ENCODE assay signal across 2 cellular contexts in genomic region chr11:4636136-4636535, GRCh38.
TF ChIP-seq lines count a peak whose summit lies in the region.

No MANE protein-coding gene starts in this region.

TF ChIP-seq in GM23338, 12 proteins besides CTCF, POLR2A, EP300 and RAD21:
- TF ChIP-seq, protein P1, sequence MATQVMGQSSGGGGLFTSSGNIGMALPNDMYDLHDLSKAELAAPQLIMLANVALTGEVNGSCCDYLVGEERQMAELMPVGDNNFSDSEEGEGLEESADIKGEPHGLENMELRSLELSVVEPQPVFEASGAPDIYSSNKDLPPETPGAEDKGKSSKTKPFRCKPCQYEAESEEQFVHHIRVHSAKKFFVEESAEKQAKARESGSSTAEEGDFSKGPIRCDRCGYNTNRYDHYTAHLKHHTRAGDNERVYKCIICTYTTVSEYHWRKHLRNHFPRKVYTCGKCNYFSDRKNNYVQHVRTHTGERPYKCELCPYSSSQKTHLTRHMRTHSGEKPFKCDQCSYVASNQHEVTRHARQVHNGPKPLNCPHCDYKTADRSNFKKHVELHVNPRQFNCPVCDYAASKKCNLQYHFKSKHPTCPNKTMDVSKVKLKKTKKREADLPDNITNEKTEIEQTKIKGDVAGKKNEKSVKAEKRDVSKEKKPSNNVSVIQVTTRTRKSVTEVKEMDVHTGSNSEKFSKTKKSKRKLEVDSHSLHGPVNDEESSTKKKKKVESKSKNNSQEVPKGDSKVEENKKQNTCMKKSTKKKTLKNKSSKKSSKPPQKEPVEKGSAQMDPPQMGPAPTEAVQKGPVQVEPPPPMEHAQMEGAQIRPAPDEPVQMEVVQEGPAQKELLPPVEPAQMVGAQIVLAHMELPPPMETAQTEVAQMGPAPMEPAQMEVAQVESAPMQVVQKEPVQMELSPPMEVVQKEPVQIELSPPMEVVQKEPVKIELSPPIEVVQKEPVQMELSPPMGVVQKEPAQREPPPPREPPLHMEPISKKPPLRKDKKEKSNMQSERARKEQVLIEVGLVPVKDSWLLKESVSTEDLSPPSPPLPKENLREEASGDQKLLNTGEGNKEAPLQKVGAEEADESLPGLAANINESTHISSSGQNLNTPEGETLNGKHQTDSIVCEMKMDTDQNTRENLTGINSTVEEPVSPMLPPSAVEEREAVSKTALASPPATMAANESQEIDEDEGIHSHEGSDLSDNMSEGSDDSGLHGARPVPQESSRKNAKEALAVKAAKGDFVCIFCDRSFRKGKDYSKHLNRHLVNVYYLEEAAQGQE (IDR thresholded peaks at IDR 0.05; ENCODE audit: unreplicated experiment), result no peak
- no peak for TF ChIP-seq NANOG (IDR thresholded peaks at IDR 0.05; ENCODE audit: borderline replicate concordance)
- TF ChIP-seq EZH2 (IDR thresholded peaks at IDR 0.05; ENCODE audit: low read depth, unreplicated experiment), result no peak
- no peak for TF ChIP-seq CREB1 (CRISPR knock-in tag; IDR thresholded peaks at IDR 0.05; ENCODE audit: low read depth)
- no peak for TF ChIP-seq EZH2phosphoT487 (IDR thresholded peaks at IDR 0.05; ENCODE audit: unreplicated experiment)

TF ChIP-seq in H1, 55 proteins besides CTCF, POLR2A, EP300 and RAD21:
- no peak for TF ChIP-seq ZNF274 (IDR thresholded peaks at IDR 0.05; ENCODE audit: borderline replicate concordance, extremely low read depth, low read length)
